ENCODE assay signal across 8 cellular contexts in genomic region chr19:44770550-44771257, GRCh38. TPM values are rescaled to one million over a fixed set of nuclear protein-coding genes. Genes with fewer than 3 reads are reported as not detected.
DNase-seq lines count a peak whose midpoint lies in the region; ATAC-seq and TF ChIP-seq lines count a peak whose summit lies in the region.

No MANE protein-coding gene starts in this region.

- H3K27ac ChIP-seq in fibroblast of lung (ENCODE audit: insufficient read depth, low read length) (no peak overlapping the region), neural cell (ENCODE audit: low read length) (no peak overlapping the region)

- no peaks in the 10 kb centered on the region for H3K27me3 ChIP-seq in fibroblast of lung (ENCODE audit: control insufficient read depth, insufficient read depth, low read length)
- no peaks in the 10 kb centered on the region for H3K27me3 ChIP-seq in neural cell (ENCODE audit: insufficient read depth, low read depth, low read length)

- H3F3A ChIP-seq in neural cell (ENCODE audit: insufficient read depth, low read length, poor library complexity, severe bottlenecking): no peaks in the 10 kb centered on the region

- H3K4me1 Mint-ChIP-seq in activated T-cell treated with anti-CD3 and anti-CD28 coated beads, Interleukin-2, amount 50 U/mL, for 72 hours (ENCODE audit: low read depth): peaks cover 31% of the 10 kb centered on the region
- H3K4me1 Mint-ChIP-seq in stimulated activated naive CD8-positive, alpha-beta T cell treated with anti-CD3 and anti-CD28 coated beads, Interleukin-15, amount 100 ng/mL, for 72 hours: peaks cover 36% of the 10 kb centered on the region

- H3K27me3 Mint-ChIP-seq in activated T-cell treated with anti-CD3 and anti-CD28 coated beads, Interleukin-2, amount 50 U/mL, for 72 hours (ENCODE audit: low read depth): no peaks in the 10 kb centered on the region
- no peaks in the 10 kb centered on the region for H3K27me3 Mint-ChIP-seq in stimulated activated naive CD8-positive, alpha-beta T cell treated with anti-CD3 and anti-CD28 coated beads, Interleukin-15, amount 100 ng/mL, for 72 hours

- TF ChIP-seq RAD21 in neural cell (conservative IDR thresholded peaks at IDR 0.05): peak; percentile 27

- peak; percentile 99 for ATAC-seq in activated T-cell treated with anti-CD3 and anti-CD28 coated beads, Interleukin-2, amount 50 U/mL, for 72 hours (replicated peaks in 1 of 2)
- ATAC-seq in stimulated activated naive CD8-positive, alpha-beta T cell treated with anti-CD3 and anti-CD28 coated beads, Interleukin-15, amount 100 ng/mL, for 72 hours: peak; percentile 97

- no peaks in the 10 kb centered on the region for H3K9me3 ChIP-seq in fibroblast of lung (ENCODE audit: control insufficient read depth, insufficient read depth, low read depth, low read length)
- H3K9me3 ChIP-seq in neural cell (ENCODE audit: low read length): no peaks in the 10 kb centered on the region

- H3K9me3 Mint-ChIP-seq in activated T-cell treated with anti-CD3 and anti-CD28 coated beads, Interleukin-2, amount 50 U/mL, for 72 hours: peaks cover 3% of the 10 kb centered on the region in 2 donors
- peaks cover 0 to 6% of the 10 kb centered on the region in 2 donors for H3K9me3 Mint-ChIP-seq in stimulated activated naive CD8-positive, alpha-beta T cell treated with anti-CD3 and anti-CD28 coated beads, Interleukin-15, amount 100 ng/mL, for 72 hours

- no peaks in the 10 kb centered on the region for H3K79me2 ChIP-seq in fibroblast of lung (ENCODE audit: control insufficient read depth, insufficient read depth, low read length)
- no peaks in the 10 kb centered on the region for H3K79me2 ChIP-seq in neural cell (replicated peaks; ENCODE audit: insufficient read depth, low read length)

- peak; percentile 94 for DNase-seq in EH (ENCODE audit: low read depth)
- DNase-seq in H4 (ENCODE audit: low spot score): peak; percentile 84
- DNase-seq in LNCaP clone FGC (ENCODE audit: low read depth): peak; percentile 65
- peak; percentile 93 for DNase-seq in RKO (ENCODE audit: low spot score)
- peak; percentile 97 to 98 for DNase-seq in activated T-cell treated with anti-CD3 and anti-CD28 coated beads, Interleukin-2, amount 50 U/mL, for 72 hours
- peak; percentile 91 to 94 for DNase-seq in fibroblast of lung (ENCODE audit: low read depth in 2 of 2)
- DNase-seq in stimulated activated naive CD8-positive, alpha-beta T cell treated with anti-CD3 and anti-CD28 coated beads, Interleukin-15, amount 100 ng/mL, for 72 hours: peak; percentile 97 to 98

- H3K4me1 ChIP-seq in fibroblast of lung (ENCODE audit: control insufficient read depth, extremely low read depth, insufficient read depth, low read length): peaks cover 13% of the 10 kb centered on the region

- peak overlapping the region; percentile 56 for H3K4me2 ChIP-seq in fibroblast of lung (ENCODE audit: extremely low read depth, insufficient read depth, low read length)
- H3K4me2 ChIP-seq in neural cell (ENCODE audit: low read length): no peak overlapping the region

- TF ChIP-seq EP300 in neural cell (conservative IDR thresholded peaks at IDR 0.05; ENCODE audit: poor library complexity, severe bottlenecking): no peak

- peak; percentile 56 for TF ChIP-seq CTCF in LNCaP clone FGC (IDR thresholded peaks at IDR 0.05; ENCODE audit: control insufficient read depth, extremely low read depth, insufficient read depth)
- peak; percentile 70 to 77 for TF ChIP-seq CTCF in fibroblast of lung (conservative IDR thresholded peaks at IDR 0.05 in 1 of 2, IDR thresholded peaks at IDR 0.05 in 1 of 2; ENCODE audit: low read depth in 1 of 2, low read length in 2 of 2)
- peak; percentile 43 for TF ChIP-seq CTCF in neural cell (IDR thresholded peaks at IDR 0.05; ENCODE audit: poor library complexity, severe bottlenecking)

- H3K36me3 ChIP-seq in fibroblast of lung (ENCODE audit: control insufficient read depth, insufficient read depth, low read length): no peaks in the 10 kb centered on the region
- H3K36me3 ChIP-seq in neural cell (ENCODE audit: insufficient read depth, low read length): no peaks in the 10 kb centered on the region

- H4K20me1 ChIP-seq in fibroblast of lung (ENCODE audit: control insufficient read depth, extremely low read depth, insufficient read depth, low read length) (no peaks in the 10 kb centered on the region), neural cell (ENCODE audit: insufficient read depth) (no peaks in the 10 kb centered on the region)

- peak overlapping the region; percentile 20 for H3K27ac Mint-ChIP-seq in activated T-cell treated with anti-CD3 and anti-CD28 coated beads, Interleukin-2, amount 50 U/mL, for 72 hours
- peak overlapping the region; percentile 80 to 90 for H3K27ac Mint-ChIP-seq in stimulated activated naive CD8-positive, alpha-beta T cell treated with anti-CD3 and anti-CD28 coated beads, Interleukin-15, amount 100 ng/mL, for 72 hours

- H3K36me3 Mint-ChIP-seq in activated T-cell treated with anti-CD3 and anti-CD28 coated beads, Interleukin-2, amount 50 U/mL, for 72 hours (ENCODE audit: insufficient read depth in 2 of 2): peaks cover 5 to 9% of the 10 kb centered on the region in 2 donors

- H3K9me2 ChIP-seq in neural cell (ENCODE audit: insufficient read depth, low read length): no peaks in the 10 kb centered on the region

- H3K9ac ChIP-seq in fibroblast of lung (ENCODE audit: insufficient read depth, low read length) (no peak overlapping the region), neural cell (ENCODE audit: low read length) (no peak overlapping the region)

- H3K4me3 ChIP-seq in LNCaP clone FGC (ENCODE audit: low read depth, low read length) (no peak overlapping the region), fibroblast of lung (replicated peaks in 1 of 4; ENCODE audit: control extremely low read depth in 1 of 4, insufficient read depth in 1 of 4, low read depth in 3 of 4, low read length in 4 of 4) (no peak overlapping the region), neural cell (ENCODE audit: low read length) (no peak overlapping the region)

- H2AFZ ChIP-seq in fibroblast of lung (ENCODE audit: low read length) (peak overlapping the region; percentile 77), neural cell (ENCODE audit: low read depth, low read length) (no peak overlapping the region)

- peak overlapping the region; percentile 29 to 68 for H3K4me3 Mint-ChIP-seq in activated T-cell treated with anti-CD3 and anti-CD28 coated beads, Interleukin-2, amount 50 U/mL, for 72 hours
- H3K4me3 Mint-ChIP-seq in stimulated activated naive CD8-positive, alpha-beta T cell treated with anti-CD3 and anti-CD28 coated beads, Interleukin-15, amount 100 ng/mL, for 72 hours: peak overlapping the region; percentile 43 to 76

TF ChIP-seq in neural cell, 6 proteins besides CTCF, POLR2A, EP300 and RAD21:
- TF ChIP-seq MXI1 (conservative IDR thresholded peaks at IDR 0.05; ENCODE audit: poor library complexity, severe bottlenecking) (no peak), SMC3 (conservative IDR thresholded peaks at IDR 0.05; ENCODE audit: poor library complexity) (peak; percentile 31)

RNA-seq across cellular contexts. Expression of gene CBLC, which starts 7.0 kb away (rescaled TPM):
- total RNA-seq in H4 (2014; rRNA removed; shearing (Covaris generic)): not detected in 2 replicates
- not detected for total RNA-seq in activated T-cell treated with anti-CD3 and anti-CD28 coated beads, Interleukin-2, amount 50 U/mL, for 72 hours
- under 0.01 and 0.33 TPM in 2 replicates for total RNA-seq in fibroblast of lung
- polyA plus RNA-seq in fibroblast of lung (0.06 TPM in 1 of 2 replicates, not detected in the other), neural cell (not detected in 2 replicates)
- polyA plus RNA-seq in fibroblast of lung (2012): not detected in 2 replicates
- polyA minus RNA-seq in fibroblast of lung (ENCODE audit: low replicate concordance) (not detected in 2 replicates), neural cell (not detected in 2 replicates)

RNA-seq across cellular contexts. Expression of gene BCL3, which starts 22.2 kb away (rescaled TPM):
- total RNA-seq in H4 (2014; rRNA removed; shearing (Covaris generic)): 7.8 and 11.6 TPM in 2 replicates
- total RNA-seq in activated T-cell treated with anti-CD3 and anti-CD28 coated beads, Interleukin-2, amount 50 U/mL, for 72 hours: 100 to 1,000 TPM; 192 to 208 TPM
- 10.8 and 20.6 TPM in 2 replicates for total RNA-seq in fibroblast of lung
- polyA plus RNA-seq in fibroblast of lung: 6.8 and 10.7 TPM in 2 replicates
- polyA plus RNA-seq in fibroblast of lung (2012): 50.8 and 53.1 TPM in 2 replicates
- 37.8 and 45.9 TPM in 2 replicates for polyA minus RNA-seq in fibroblast of lung (ENCODE audit: low replicate concordance)
- polyA plus RNA-seq in neural cell: 0.48 and 1.6 TPM in 2 replicates
- not detected in 2 replicates for polyA minus RNA-seq in neural cell

RNA-seq across cellular contexts. Expression of gene BCAM, which starts 38.2 kb away (rescaled TPM):
- total RNA-seq in H4 (2014; rRNA removed; shearing (Covaris generic)): 5.8 and 6.2 TPM in 2 replicates
- under 1 TPM in 1 of 2 donors, not detected in 1; 0.21 TPM for total RNA-seq in activated T-cell treated with anti-CD3 and anti-CD28 coated beads, Interleukin-2, amount 50 U/mL, for 72 hours
- total RNA-seq in fibroblast of lung: 20.3 and 29.0 TPM in 2 replicates
- polyA plus RNA-seq in fibroblast of lung: 7.2 and 12.2 TPM in 2 replicates
- 23.8 and 36.0 TPM in 2 replicates for polyA plus RNA-seq in fibroblast of lung (2012)
- 8.9 and 25.1 TPM in 2 replicates for polyA minus RNA-seq in fibroblast of lung (ENCODE audit: low replicate concordance)
- 0.54 and 0.68 TPM in 2 replicates for polyA plus RNA-seq in neural cell
- polyA minus RNA-seq in neural cell: 1.2 and 1.9 TPM in 2 replicates
